Comparison of ENCODE assay signal across 1 cellular context in the genomic region with DNA sequence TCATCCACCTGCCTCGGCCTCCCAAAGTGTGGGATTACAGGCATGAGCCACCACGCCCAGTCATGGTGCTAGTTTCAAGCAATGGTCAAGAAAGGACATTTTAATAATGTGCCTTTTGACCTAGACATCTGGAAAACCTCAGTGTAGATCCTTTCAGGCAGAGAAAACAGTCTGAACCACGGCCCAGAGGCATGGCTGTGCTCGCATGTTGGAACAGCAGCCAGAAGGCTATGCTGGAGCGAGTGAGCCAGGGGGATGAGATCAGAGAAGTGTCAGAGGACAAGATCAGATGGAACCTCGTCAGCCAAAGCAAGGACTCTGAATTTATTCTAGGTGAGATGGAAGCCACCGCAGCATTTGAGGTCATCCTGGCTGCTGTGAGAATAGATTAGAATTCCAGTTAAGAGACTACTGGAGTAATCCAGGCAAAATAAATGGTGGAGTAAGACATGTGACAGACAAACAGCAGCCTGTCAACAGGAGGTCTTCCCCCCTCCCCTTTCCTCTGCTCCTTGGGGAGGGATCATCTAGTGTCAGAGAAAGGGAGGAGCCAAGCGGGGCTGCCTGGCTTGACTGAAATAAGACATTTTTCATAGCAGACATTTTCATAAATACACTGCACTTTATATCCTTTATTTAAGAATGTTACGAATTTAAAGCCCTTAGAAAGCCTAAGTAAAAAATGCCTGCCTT.
TF ChIP-seq lines count a peak whose summit lies in the region.

No MANE protein-coding gene starts in this region.

TF ChIP-seq in K562, 482 proteins besides CTCF, POLR2A, EP300 and RAD21 (continued from another document):
- TF ChIP-seq RBFOX2 (IDR thresholded peaks at IDR 0.05; ENCODE audit: low read depth, low read length) = no peak
